Comparison of ENCODE assay signal across 27 cellular contexts in genomic region chr10:112393341-112393740, GRCh38. TPM values are rescaled to one million over a fixed set of nuclear protein-coding genes. Genes with fewer than 3 reads are reported as not detected.
DNase-seq lines count a peak whose midpoint lies in the region; ATAC-seq and TF ChIP-seq lines count a peak whose summit lies in the region.
"Had no signal": no experiment of that assay in that cellular context is flagged by ENCODE, and none has a peak within 500 bp of the region (broad histone marks: within the 10 kb centered on the region; RNA-seq: fewer than 3 reads in every experiment).

No MANE protein-coding gene starts in this region.

- H3K27me3 Mint-ChIP-seq in activated CD4-positive, alpha-beta T cell treated with anti-CD3 and anti-CD28 coated beads for 36 hours = no peaks in the 10 kb centered on the region
- H3K27me3 Mint-ChIP-seq: T-helper 17 cell had no signal

- H3K4me3 ChIP-seq in HCT116 (replicated peaks in 1 of 2; ENCODE audit: low read depth in 1 of 2, low read length in 2 of 2) = no peak overlapping the region
- H3K4me3 ChIP-seq in left lung = no peak overlapping the region
- no peak overlapping the region for H3K4me3 ChIP-seq in stomach
- H3K4me3 ChIP-seq: coronary artery, esophagus muscularis mucosa, left ventricle myocardium inferior, pancreas had no signal

- peaks cover under 1% of the 10 kb centered on the region for H3K36me3 Mint-ChIP-seq in activated CD4-positive, alpha-beta T cell treated with anti-CD3 and anti-CD28 coated beads for 36 hours (ENCODE audit: low read depth)
- H3K36me3 Mint-ChIP-seq: immature natural killer cell had no signal

- TF ChIP-seq RAD21 in HCT116 (IDR thresholded peaks at IDR 0.05; ENCODE audit: low read depth) = no peak

- TF ChIP-seq POLR2A in HCT116 (IDR thresholded peaks at IDR 0.05; ENCODE audit: borderline replicate concordance, extremely low read depth, insufficient read depth, insufficient read length) (no peak), stomach (IDR thresholded peaks at IDR 0.05) (no peak)

- H3K36me3 ChIP-seq in HCT116 (ENCODE audit: control insufficient read depth in 1 of 2, insufficient read depth in 2 of 2, low read length in 2 of 2) = peaks cover 12 to 20% of the 10 kb centered on the region in 2 experiments; a peak in 3 of 4 replicates
- peaks cover 0 to 30% of the 10 kb centered on the region in 2 donors for H3K36me3 ChIP-seq in left lung
- peaks cover 14 to 31% (median 22%) of the 10 kb centered on the region in 4 donors for H3K36me3 ChIP-seq in stomach
- H3K36me3 ChIP-seq: left ventricle myocardium inferior, pancreas had no signal

- H3K27me3 ChIP-seq in HCT116 (ENCODE audit: insufficient read depth, low read length) = no peaks in the 10 kb centered on the region
- H3K27me3 ChIP-seq in left lung = no peaks in the 10 kb centered on the region
- no peaks in the 10 kb centered on the region for H3K27me3 ChIP-seq in stomach
- H3K27me3 ChIP-seq: pancreas had no signal

- peak overlapping the region; percentile 10 for H3K27ac Mint-ChIP-seq in activated CD4-positive, alpha-beta T cell treated with anti-CD3 and anti-CD28 coated beads for 36 hours
- H3K27ac Mint-ChIP-seq: CD8-positive, alpha-beta T cell; nephron progenitor cell; T-helper 17 cell had no signal

- no TSS peak for BruUV-seq in HCT116 (replicated peaks; lab: Mats Ljungman, UMichigan)

- H3K79me2 ChIP-seq in HCT116 (ENCODE audit: insufficient read depth, low read length) = peaks cover 78% of the 10 kb centered on the region

- no peaks in the 10 kb centered on the region for H4K20me1 ChIP-seq in HCT116 (ENCODE audit: insufficient read depth)

- RAD21 ChIA-PET in HCT116 (lab: Charles Lee; ENCODE audit: low non-redundant PET in 1 of 2, low total read pairs in 2 of 2, uncharacterized antibody in 2 of 2, unreplicated experiment in 2 of 2) = no interaction called here

- H3K9ac ChIP-seq in HCT116 (ENCODE audit: low read length) = peak overlapping the region; percentile 34

- H3K9me2 ChIP-seq in HCT116 (ENCODE audit: insufficient read depth) = no peaks in the 10 kb centered on the region

- no peak for TF ChIP-seq EP300 in stomach (IDR thresholded peaks at IDR 0.05)

- no peaks in the 10 kb centered on the region for H3K9me3 ChIP-seq in HCT116 (ENCODE audit: control insufficient read depth in 1 of 2, insufficient read depth in 1 of 2, low read depth in 1 of 2, low read length in 2 of 2)
- no peaks in the 10 kb centered on the region for H3K9me3 ChIP-seq in left lung
- no peaks in the 10 kb centered on the region for H3K9me3 ChIP-seq in stomach
- H3K9me3 ChIP-seq: esophagus muscularis mucosa, left ventricle myocardium inferior, pancreas had no signal

- no peak for DNase-seq in activated CD4-positive, alpha-beta T cell treated with anti-CD3 and anti-CD28 coated beads for 36 hours
- DNase-seq in activated CD4-positive, alpha-beta T cell treated with anti-CD3 and anti-CD28 coated beads for 48 hours = no peak
- DNase-seq in HCT116 (ENCODE audit: low read depth, low spot score) = no peak
- DNase-seq in left lung = no peak
- DNase-seq in stomach = peak; percentile 41
- DNase-seq in GM10248 (ENCODE audit: extremely low spot score) = no peak
- DNase-seq in effector CD8-positive, alpha-beta T cell (lab: John Stamatoyannopoulos, UW) = no peak
- DNase-seq: activated CD8-positive, alpha-beta memory T cell treated with anti-CD3 and anti-CD28 coated beads for 24 hours; activated naive CD4-positive, alpha-beta T cell treated with Interleukin-2 at 50 U/mL for 16 hours; activated T-cell treated with anti-CD3 and anti-CD28 coated beads, Interleukin-2, amount 50 U/mL, for 1 hour; CD8-positive, alpha-beta T cell; foreskin keratinocyte; GOT3; hypothalamus; immature natural killer cell; left ventricle myocardium inferior; NCI-H1092; NCI-H187; NCI-H524 treated with DMSO at 0.1 percent for 48 hours; nephron progenitor cell; pancreas; stimulated activated CD4-positive, alpha-beta T cell treated with anti-CD3 and anti-CD28 coated beads, Interleukin-2, amount 100 ng/mL, for 24 hours; T-helper 17 cell had no signal

- peak overlapping the region; percentile 62 for H3K27ac ChIP-seq in HCT116 (ENCODE audit: low read depth, low read length)
- H3K27ac ChIP-seq in left lung = peak overlapping the region; percentile 53 to 69
- peak overlapping the region in 2 of 5 donors; percentile 5 to 78 for H3K27ac ChIP-seq in stomach
- H3K27ac ChIP-seq: coronary artery, esophagus muscularis mucosa, foreskin keratinocyte, pancreas had no signal

- peaks cover 81 to 86% of the 10 kb centered on the region in 2 experiments for H3K4me1 ChIP-seq in HCT116 (ENCODE audit: control insufficient read depth in 1 of 2, insufficient read depth in 2 of 2, low read length in 2 of 2)
- H3K4me1 ChIP-seq in left lung = peaks cover 0 to 48% of the 10 kb centered on the region in 2 donors
- H3K4me1 ChIP-seq in stomach = peaks cover 14 to 61% (median 30%) of the 10 kb centered on the region in 4 donors
- H3K4me1 ChIP-seq: pancreas had no signal

- TF ChIP-seq CTCF in HCT116 (IDR thresholded peaks at IDR 0.05 in 2 of 3, conservative IDR thresholded peaks at IDR 0.05 in 1 of 3; ENCODE audit: borderline replicate concordance in 1 of 3, insufficient read depth in 1 of 3, low read depth in 2 of 3, low read length in 2 of 3) (no peak), left lung (IDR thresholded peaks at IDR 0.05) (no peak), stomach (IDR thresholded peaks at IDR 0.05) (no peak), GM10248 (IDR thresholded peaks at IDR 0.05; ENCODE audit: control extremely low read depth, extremely low read depth, low read depth, missing control alignments) (no peak)

- POLR2A ChIA-PET in activated CD4-positive, alpha-beta T cell treated with anti-CD3 and anti-CD28 coated beads for 36 hours (lab: Charles Lee) = no interaction called here
- POLR2A ChIA-PET in HCT116 (lab: Charles Lee) = interaction anchor here (0.9 to 2.0 kb wide), 3 partner anchors 8 to 19 kb away, joined by 5 to 7 read pairs (median 6); partner anchors contain the start of gene ACSL5
- POLR2A ChIA-PET in GM10248 (lab: Yijun Ruan, JAX) = no interaction called here

- peak overlapping the region; percentile 51 for H3K4me2 ChIP-seq in HCT116 (ENCODE audit: low read length)

- no peak for ATAC-seq in activated CD4-positive, alpha-beta T cell treated with anti-CD3 and anti-CD28 coated beads for 36 hours
- ATAC-seq in HCT116 (no peak), left lung (no peak), HG03045 (IDR thresholded peaks at IDR 0.05; ENCODE audit: unreplicated experiment) (no peak)
- ATAC-seq: CD8-positive, alpha-beta T cell; foreskin keratinocyte; pancreas; SK-N-SH treated with all-trans-retinoic acid at 6 μM for 48 hours; T-helper 17 cell had no signal

- 30 to 67% (median 52%) methylated on average over 1 of the region's 1 CpG for WGBS in stomach, 5 donors

- H3K4me3 Mint-ChIP-seq in activated CD4-positive, alpha-beta T cell treated with anti-CD3 and anti-CD28 coated beads for 36 hours = no peak overlapping the region
- H3K4me3 Mint-ChIP-seq: CD8-positive, alpha-beta T cell; immature natural killer cell; nephron progenitor cell; T-helper 17 cell had no signal

- CTCF ChIA-PET in activated CD4-positive, alpha-beta T cell treated with anti-CD3 and anti-CD28 coated beads for 36 hours (lab: Charles Lee) = no interaction called here
- CTCF ChIA-PET in HCT116 (lab: Charles Lee) = interaction anchor here (1.4 kb wide), 1 partner anchor 42 kb away, joined by 4 read pairs; no protein-coding TSS in a partner anchor
- CTCF ChIA-PET in GM10248 (lab: Yijun Ruan, JAX) = no interaction called here

- H3K4me1 Mint-ChIP-seq in activated CD4-positive, alpha-beta T cell treated with anti-CD3 and anti-CD28 coated beads for 36 hours = peaks cover 28% of the 10 kb centered on the region
- H3K4me1 Mint-ChIP-seq: nephron progenitor cell had no signal

- intact Hi-C loops in activated CD4-positive, alpha-beta T cell treated with anti-CD3 and anti-CD28 coated beads for 36 hours (cut with DNase I, micrococcal nuclease) = no loop called here
- intact Hi-C loops in HCT116 (cut with micrococcal nuclease) (no loop called here), left lung (cut with DNase I) (no loop called here), stomach (cut with DNase I; ENCODE audit: low total_unique reads) (no loop called here)

- H2AFZ ChIP-seq in HCT116 (ENCODE audit: low read depth, low read length, poor library complexity, severe bottlenecking) = no peak overlapping the region

- no peaks in the 10 kb centered on the region for H3K9me3 Mint-ChIP-seq in activated CD4-positive, alpha-beta T cell treated with anti-CD3 and anti-CD28 coated beads for 36 hours (ENCODE audit: low read depth)
- H3K9me3 Mint-ChIP-seq: CD8-positive, alpha-beta T cell; immature natural killer cell; nephron progenitor cell had no signal

TF ChIP-seq in HCT116, 20 proteins besides CTCF, POLR2A, EP300 and RAD21:
- TF ChIP-seq ZNF274 (IDR thresholded peaks at IDR 0.05; ENCODE audit: low read depth, low read length) = no peak
- no peak for TF ChIP-seq ELF1 (IDR thresholded peaks at IDR 0.05; ENCODE audit: borderline replicate concordance, low read depth)
- TF ChIP-seq ZFX (IDR thresholded peaks at IDR 0.05) = no peak
- no peak for TF ChIP-seq SP1 (IDR thresholded peaks at IDR 0.05; ENCODE audit: low read depth)

RNA-seq across cellular contexts. Expression of gene ACSL5, which starts 19.4 kb away (rescaled TPM):
- 10 to 100 TPM; 32.0 to 32.1 TPM for total RNA-seq in activated CD4-positive, alpha-beta T cell treated with anti-CD3 and anti-CD28 coated beads for 36 hours
- 195 TPM for total RNA-seq in HCT116 (2021; ENCODE audit: unreplicated experiment)
- 101 and 149 TPM in 2 replicates for polyA plus RNA-seq in HCT116 (2012)
- total RNA-seq in left lung = 10 to 100 TPM; 68.0 to 82.5 TPM
- total RNA-seq in stomach = 100 to 1,000 TPM in 1 of 5 donors, 10 to 100 TPM in 4; 14.3 to 144 (median 44.0) TPM
- polyA plus RNA-seq in stomach = 10 to 100 TPM in 1 of 3 donors, 1 to 10 TPM in 2; 4.9 to 16.9 (median 7.5) TPM
- total RNA-seq: foreskin keratinocyte had no signal
- polyA plus RNA-seq: foreskin keratinocyte had no signal

RNA-seq across cellular contexts. Expression of gene ZDHHC6, which starts 53.4 kb away (rescaled TPM):
- total RNA-seq in activated CD4-positive, alpha-beta T cell treated with anti-CD3 and anti-CD28 coated beads for 36 hours = 10 to 100 TPM; 42.1 to 61.3 TPM
- total RNA-seq in HCT116 (2021; ENCODE audit: unreplicated experiment) (88.5 TPM), left lung (10 to 100 TPM; 36.0 to 36.5 TPM), stomach (10 to 100 TPM; 20.0 to 57.1 (median 25.7) TPM)
- polyA plus RNA-seq in HCT116 (2012) = 28.5 and 41.6 TPM in 2 replicates
- 10 to 100 TPM; 22.2 to 31.4 (median 25.2) TPM for polyA plus RNA-seq in stomach

RNA-seq across cellular contexts. Expression of gene VTI1A, which starts 53.7 kb away (rescaled TPM):
- total RNA-seq in activated CD4-positive, alpha-beta T cell treated with anti-CD3 and anti-CD28 coated beads for 36 hours = 10 to 100 TPM; 27.1 to 33.4 TPM
- 80.7 TPM for total RNA-seq in HCT116 (2021; ENCODE audit: unreplicated experiment)
- 15.4 and 23.6 TPM in 2 replicates for polyA plus RNA-seq in HCT116 (2012)
- total RNA-seq in left lung = 10 to 100 TPM; 28.5 to 39.0 TPM
- 100 to 1,000 TPM in 2 of 5 donors, 10 to 100 TPM in 3; 55.8 to 222 (median 94.9) TPM for total RNA-seq in stomach
- 10 to 100 TPM in 1 of 3 donors, 1 to 10 TPM in 2; 6.5 to 10.7 (median 8.1) TPM for polyA plus RNA-seq in stomach
